In genomic region chr10:63595072-63595471, GRCh38 we compare ENCODE assay signal across 26 cellular contexts.
DNase-seq lines count a peak whose midpoint lies in the region; ATAC-seq and TF ChIP-seq lines count a peak whose summit lies in the region.
"Had no signal": no experiment of that assay in that cellular context is flagged by ENCODE, and none has a peak within 500 bp of the region (broad histone marks: within the 10 kb centered on the region; RNA-seq: fewer than 3 reads in every experiment).

No MANE protein-coding gene starts in this region.

- H3K4me1 Mint-ChIP-seq in endodermal cell: no peaks in the 10 kb centered on the region

- H3K4me3 Mint-ChIP-seq in endodermal cell: no peak overlapping the region
- H3K4me3 Mint-ChIP-seq: activated naive CD8-positive, alpha-beta T cell treated with anti-CD3 and anti-CD28 coated beads for 36 hours; CD14-positive monocyte; dendritic cell treated with granulocyte-macrophage colony-stimulating factor and Interleukin-4, amounts not matched to agents 40 ng/mL and 50 ng/mL, for 4 days had no signal

- TF ChIP-seq POLR2A in IMR-90 (IDR thresholded peaks at IDR 0.05; ENCODE audit: low read depth, low read length) (no peak), gastrocnemius medialis (IDR thresholded peaks at IDR 0.05) (no peak)

- no peaks in the 10 kb centered on the region for H3K27me3 Mint-ChIP-seq in endodermal cell (ENCODE audit: insufficient read depth)
- H3K27me3 Mint-ChIP-seq: activated naive CD8-positive, alpha-beta T cell treated with anti-CD3 and anti-CD28 coated beads for 36 hours; dendritic cell treated with granulocyte-macrophage colony-stimulating factor and Interleukin-4, amounts not matched to agents 40 ng/mL and 50 ng/mL, for 4 days had no signal

- no peak overlapping the region for H2BK120ac ChIP-seq in IMR-90 (ENCODE audit: low read depth, low read length)

- H2AK9ac ChIP-seq in IMR-90 (replicated peaks; ENCODE audit: low read depth, low read length, poor library complexity): no peak overlapping the region

- no peak overlapping the region for H4K5ac ChIP-seq in IMR-90 (ENCODE audit: low read depth, low read length)

- H3K4me1 ChIP-seq in IMR-90 (ENCODE audit: control insufficient read depth, insufficient read depth, low read length): no peaks in the 10 kb centered on the region
- H3K4me1 ChIP-seq in endodermal cell (ENCODE audit: control insufficient read depth, insufficient read depth, low read length): no peaks in the 10 kb centered on the region
- peaks cover 0 to 8% of the 10 kb centered on the region in 2 donors for H3K4me1 ChIP-seq in gastrocnemius medialis

- H3K27me3 ChIP-seq in IMR-90 (ENCODE audit: control insufficient read depth, insufficient read depth, low read length) (no peaks in the 10 kb centered on the region), endodermal cell (ENCODE audit: control insufficient read depth, insufficient read depth, low read length, poor library complexity, severe bottlenecking) (no peaks in the 10 kb centered on the region), gastrocnemius medialis (no peaks in the 10 kb centered on the region)
- H3K27me3 ChIP-seq: cardiac muscle cell, hepatocyte had no signal

- CTCF ChIA-PET in IMR-90 (lab: Yijun Ruan, JAX): no interaction called here

- H3K9me3 ChIP-seq in IMR-90 (ENCODE audit: control insufficient read depth, insufficient read depth, low read length) (no peaks in the 10 kb centered on the region), endodermal cell (ENCODE audit: control insufficient read depth, low read length) (no peaks in the 10 kb centered on the region), gastrocnemius medialis (no peaks in the 10 kb centered on the region)

- TF ChIP-seq RAD21 in IMR-90 (IDR thresholded peaks at IDR 0.05; ENCODE audit: low read length): no peak

- no peak overlapping the region for H2AFZ ChIP-seq in IMR-90 (replicated peaks; ENCODE audit: low read length, poor library complexity)
- H2AFZ ChIP-seq: hepatocyte had no signal

- TF ChIP-seq CTCF in IMR-90 (conservative IDR thresholded peaks at IDR 0.05; ENCODE audit: low read depth, low read length) (no peak), endodermal cell (conservative IDR thresholded peaks at IDR 0.05) (peak; percentile 15), gastrocnemius medialis (IDR thresholded peaks at IDR 0.05 in 4 of 5, conservative IDR thresholded peaks at IDR 0.05 in 1 of 5) (peak in 1 of 5 experiments; percentile 35)

- no peaks in the 10 kb centered on the region for H3K9me3 Mint-ChIP-seq in endodermal cell
- H3K9me3 Mint-ChIP-seq: activated naive CD8-positive, alpha-beta T cell treated with anti-CD3 and anti-CD28 coated beads for 36 hours had no signal

- dilution Hi-C loops in IMR-90 (cut with HindIII; ENCODE audit: low sequenced_read_pairs, unreplicated experiment): no loop called here

- no peak overlapping the region for H3K4me2 ChIP-seq in IMR-90 (ENCODE audit: low read depth, low read length)
- H3K4me2 ChIP-seq: hepatocyte, smooth muscle cell had no signal

- no peaks in the 10 kb centered on the region for H4K20me1 ChIP-seq in IMR-90 (ENCODE audit: insufficient read depth, low read length)

- ATAC-seq in IMR-90 (ENCODE audit: low read depth): no peak
- ATAC-seq in left cardiac atrium: peak; percentile 52 to 65
- ATAC-seq in gastrocnemius medialis: peak; percentile 36 to 45
- ATAC-seq: HCT116, left colon had no signal

- H3K27ac Mint-ChIP-seq in endodermal cell: peak overlapping the region; percentile 2
- H3K27ac Mint-ChIP-seq: activated naive CD8-positive, alpha-beta T cell treated with anti-CD3 and anti-CD28 coated beads for 36 hours; dendritic cell treated with granulocyte-macrophage colony-stimulating factor and Interleukin-4, amounts not matched to agents 40 ng/mL and 50 ng/mL, for 4 days had no signal

- intact Hi-C loops in IMR-90 (cut with micrococcal nuclease): no loop called here
- intact Hi-C loops in left cardiac atrium (cut with DNase I): no loop called here
- intact Hi-C loops in gastrocnemius medialis (cut with DNase I; ENCODE audit: low total_unique reads): no loop called here

- H3K4me3 ChIP-seq in IMR-90 (ENCODE audit: insufficient read depth, low read depth, low read length) (no peak overlapping the region), endodermal cell (ENCODE audit: low read length) (no peak overlapping the region), gastrocnemius medialis (no peak overlapping the region)
- H3K4me3 ChIP-seq: cardiac muscle cell, hepatocyte, smooth muscle cell had no signal

- H2BK20ac ChIP-seq in IMR-90 (ENCODE audit: low read depth, low read length): no peak overlapping the region

- peaks cover 40% of the 10 kb centered on the region for H3K36me3 Mint-ChIP-seq in endodermal cell (ENCODE audit: low read depth)

- no peak overlapping the region for H4K91ac ChIP-seq in IMR-90 (ENCODE audit: insufficient read depth, low read depth, low read length)

- no peak overlapping the region for H3K4ac ChIP-seq in IMR-90 (ENCODE audit: low read depth, low read length)

- no peak overlapping the region for H3K23ac ChIP-seq in IMR-90 (ENCODE audit: low read depth, low read length)

- BruUV-seq in IMR-90 (replicated peaks; lab: Mats Ljungman, UMichigan): no TSS peak

- H4K8ac ChIP-seq in IMR-90 (ENCODE audit: low read depth in 2 of 2, low read length in 2 of 2): no peak overlapping the region

- H3K36me3 ChIP-seq in IMR-90 (ENCODE audit: control insufficient read depth, insufficient read depth, low read length): peaks cover 7% of the 10 kb centered on the region; the same call in 1 of the 2 replicates
- peaks cover 44% of the 10 kb centered on the region for H3K36me3 ChIP-seq in endodermal cell (ENCODE audit: control insufficient read depth, insufficient read depth, low read length)
- H3K36me3 ChIP-seq in gastrocnemius medialis: no peaks in the 10 kb centered on the region

- peaks cover 3% of the 10 kb centered on the region; the same call in 1 of the 2 replicates for H3K9me1 ChIP-seq in IMR-90 (ENCODE audit: insufficient read depth, low read length)

- in situ Hi-C loops in IMR-90 (cut with MboI; ENCODE audit: low sequenced_read_pairs): no loop called here
- in situ Hi-C loops in gastrocnemius medialis (cut with MboI; ENCODE audit: low sequenced_read_pairs in 4 of 4): no loop called here

- DNase-seq in IMR-90 (peak; percentile 21), endodermal cell (no peak), left cardiac atrium (no peak), gastrocnemius medialis (no peak), mucosa of gallbladder (ENCODE audit: low spot score) (no peak), substantia nigra (lab: John Stamatoyannopoulos, UW) (no peak), kidney glomerular epithelial cell (lab: John Stamatoyannopoulos, UW) (no peak)
- DNase-seq: activated effector memory CD4-positive, alpha-beta T cell treated with Interleukin-2 at 50 U/mL for 16 hours; activated naive CD8-positive, alpha-beta T cell treated with anti-CD3 and anti-CD28 coated beads for 36 hours; activated T-cell treated with anti-CD3 and anti-CD28 coated beads for 4 hours; aorta; Calu3; DND-41; left colon; mesendoderm; MV-4-11; NCI-H146; NCI-H446; NCI-H774; stimulated activated CD4-positive, alpha-beta T cell treated with anti-CD3 and anti-CD28 coated beads, Interleukin-1b, Interleukin-23, amount 100 ng/mL, for 48 hours had no signal

- H3K56ac ChIP-seq in IMR-90 (ENCODE audit: extremely low read depth, insufficient read depth, low read length): no peak overlapping the region

- no peak overlapping the region for H3K14ac ChIP-seq in IMR-90 (replicated peaks; ENCODE audit: low read depth, low read length)

- H2BK15ac ChIP-seq in IMR-90 (ENCODE audit: low read depth, low read length): no peak overlapping the region

- WGBS in IMR-90 (ENCODE audit: extremely low coverage in 2 of 2, insufficient read length in 1 of 2), 2 experiments: no CpG with 5 or more reads among the region's 3 CpGs
- WGBS in endodermal cell (ENCODE audit: insufficient coverage in 1 of 2, insufficient read length in 1 of 2), 2 experiments: 90 to 93% methylated on average over 3 of the region's 3 CpGs

- no peak overlapping the region for H3K18ac ChIP-seq in IMR-90 (ENCODE audit: low read depth, low read length)

- H3K27ac ChIP-seq in IMR-90 (ENCODE audit: insufficient read depth, low read length) (no peak overlapping the region), endodermal cell (ENCODE audit: low read depth, low read length) (no peak overlapping the region), gastrocnemius medialis (peak overlapping the region in 1 of 4 donors; percentile 24), substantia nigra (ENCODE audit: low read depth, low read length, poor library complexity, severe bottlenecking) (no peak overlapping the region)
- H3K27ac ChIP-seq: cardiac muscle cell, hepatocyte had no signal

- H2BK5ac ChIP-seq in IMR-90 (ENCODE audit: low read depth, low read length, poor library complexity, severe bottlenecking): no peak overlapping the region

- POLR2A ChIA-PET in IMR-90 (lab: Charles Lee; ENCODE audit: unreplicated experiment): no interaction called here

- H2AK5ac ChIP-seq in IMR-90 (ENCODE audit: low read depth, low read length): no peak overlapping the region

- H3K9ac ChIP-seq in IMR-90 (ENCODE audit: low read depth, low read length): no peak overlapping the region
- H3K9ac ChIP-seq in endodermal cell (ENCODE audit: extremely low read depth, low read length, poor library complexity, severe bottlenecking): no peak overlapping the region

- peaks cover 12 to 40% of the 10 kb centered on the region in 2 experiments for H3K79me1 ChIP-seq in IMR-90 (ENCODE audit: low read depth in 1 of 2, low read length in 2 of 2)

TF ChIP-seq in IMR-90, 13 proteins besides CTCF, POLR2A, EP300 and RAD21 (continues in another document):
- TF ChIP-seq CHD1 (IDR thresholded peaks at IDR 0.05; ENCODE audit: low read depth, low read length): no peak
- no peak for TF ChIP-seq RFX5 (IDR thresholded peaks at IDR 0.05; ENCODE audit: low read depth, low read length)
- no peak for TF ChIP-seq NFE2L2 (IDR thresholded peaks at IDR 0.05; ENCODE audit: low read depth, low read length)
- TF ChIP-seq MXI1 (IDR thresholded peaks at IDR 0.05; ENCODE audit: borderline replicate concordance, low read depth, low read length): no peak
- no peak for TF ChIP-seq ELK1 (IDR thresholded peaks at IDR 0.05; ENCODE audit: borderline replicate concordance, low read depth, low read length)
- TF ChIP-seq MAZ (IDR thresholded peaks at IDR 0.05; ENCODE audit: borderline replicate concordance, low read depth, low read length): no peak
- no peak for TF ChIP-seq SMC3 (IDR thresholded peaks at IDR 0.05; ENCODE audit: low read depth, low read length)
